16 cellular contexts compared by ENCODE assay signal in genomic region chr9:87178353-87178752, GRCh38.
DNase-seq lines count a peak whose midpoint lies in the region; ATAC-seq and TF ChIP-seq lines count a peak whose summit lies in the region.
"Had no signal": no experiment of that assay in that cellular context is flagged by ENCODE, and none has a peak within 500 bp of the region (broad histone marks: within the 10 kb centered on the region; RNA-seq: fewer than 3 reads in every experiment).

No MANE protein-coding gene starts in this region.

- H3K9me3 Mint-ChIP-seq in nephron progenitor cell (peaks cover 13% of the 10 kb centered on the region), T-cell (peaks cover 0 to 13% (median 2%) of the 10 kb centered on the region in 3 donors)

- POLR2A ChIA-PET in T-cell (lab: Charles Lee), result no interaction called here

- no peak overlapping the region for H3K4me3 Mint-ChIP-seq in nephron progenitor cell
- H3K4me3 Mint-ChIP-seq in T-cell, result no peak overlapping the region

- CTCF ChIA-PET in T-cell (lab: Charles Lee), result interaction anchor here in 1 of 2 donors (0.6 kb wide), 1 partner anchor 167 kb away, joined by 3 read pairs; no protein-coding TSS in a partner anchor

- H3K27ac Mint-ChIP-seq in nephron progenitor cell, result peak overlapping the region; percentile 39
- no peak overlapping the region for H3K27ac Mint-ChIP-seq in T-cell

- peaks cover 16% of the 10 kb centered on the region for H3K4me1 Mint-ChIP-seq in nephron progenitor cell
- H3K4me1 Mint-ChIP-seq in T-cell, result no peaks in the 10 kb centered on the region

- TF ChIP-seq CTCF in nephron progenitor cell (IDR thresholded peaks at IDR 0.05), result no peak

- intact Hi-C loops in Right ventricle myocardium superior (cut with DNase I), result no loop called here
- intact Hi-C loops in cardiac septum (cut with DNase I), result no loop called here

- peak; percentile 52 for ATAC-seq in Right ventricle myocardium superior (ENCODE audit: poor library complexity)
- ATAC-seq in T-cell (replicated peaks in 1 of 4), result no peak

- H3K36me3 Mint-ChIP-seq in nephron progenitor cell (ENCODE audit: low read depth) (peaks cover 7% of the 10 kb centered on the region), T-cell (no peaks in the 10 kb centered on the region)

- DNase-seq in Right ventricle myocardium superior (no peak), cardiac septum (ENCODE audit: low spot score) (no peak), fibroblast of gingiva (ENCODE audit: low read depth) (peak; percentile 68), nephron progenitor cell (no peak), T-cell (no peak), DMS53 treated with DMSO at 0.1 percent for 48 hours (lab: John Stamatoyannopoulos, UW; ENCODE audit: unreplicated experiment) (no peak), SHP77 (lab: John Stamatoyannopoulos, UW) (no peak)
- DNase-seq: DMS153, NCI-H1092, NCI-H1417 treated with DMSO at 0.1 percent for 48 hours, NCI-H1694 treated with DMSO at 0.1 percent for 48 hours, NCI-H2081, NCI-H2227 treated with DMSO at 0.1 percent for 48 hours, NCI-H526 treated with DMSO at 0.1 percent for 48 hours, PC-9, SIG-M5 had no signal

- peaks cover 3% of the 10 kb centered on the region for H3K27me3 Mint-ChIP-seq in nephron progenitor cell (ENCODE audit: low read depth, poor library complexity)
- peaks cover 0 to 4% of the 10 kb centered on the region in 2 donors for H3K27me3 Mint-ChIP-seq in T-cell
